ENCODE assay signal across 8 cellular contexts in the genomic region with DNA sequence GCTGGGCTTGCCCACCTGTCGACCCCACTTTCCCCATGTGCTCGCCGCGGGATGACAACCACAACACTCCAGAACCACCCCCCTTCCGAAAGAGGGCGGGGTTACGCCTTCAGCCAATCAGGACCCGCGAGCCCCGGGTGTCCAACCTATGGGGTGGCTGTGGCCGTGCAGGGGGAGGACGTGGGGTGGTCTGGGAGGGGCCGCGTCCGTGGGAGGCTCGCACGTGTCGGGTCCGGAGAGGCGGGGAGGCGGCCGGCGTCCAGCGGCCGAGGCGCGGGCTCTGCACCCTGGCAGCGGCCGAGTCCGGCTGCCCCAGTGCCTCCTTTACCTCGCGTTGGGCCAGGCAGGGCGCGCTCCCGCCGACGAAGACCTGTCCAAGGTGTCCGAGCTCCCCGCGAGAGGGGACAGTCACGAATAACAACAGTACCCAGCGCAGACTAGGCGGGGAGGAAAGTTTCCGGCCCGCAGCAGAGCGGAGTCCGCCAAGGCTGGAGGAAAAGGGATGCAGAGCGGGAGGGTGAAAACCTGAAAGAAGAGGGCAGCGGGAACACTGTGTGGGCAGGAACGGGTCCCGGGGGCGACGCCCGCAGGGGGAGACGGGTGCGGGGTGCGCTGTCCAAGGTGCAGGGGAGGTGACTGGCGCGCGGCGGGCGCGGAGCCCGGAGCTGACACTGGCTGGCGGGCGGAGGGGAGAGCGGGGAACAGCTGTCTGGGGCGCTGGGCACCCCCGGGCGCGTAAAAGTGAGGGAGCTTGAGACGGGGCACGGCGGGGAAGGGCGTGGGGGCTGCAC. TPM values are rescaled to one million over a fixed set of nuclear protein-coding genes. Genes with fewer than 3 reads are reported as not detected.
DNase-seq lines count a peak whose midpoint lies in the region; ATAC-seq and TF ChIP-seq lines count a peak whose summit lies in the region.

No MANE protein-coding gene starts in this region.

- H3K36me3 Mint-ChIP-seq in type B pancreatic cell = no peaks in the 10 kb centered on the region

- peaks cover 17% of the 10 kb centered on the region for H3K27me3 Mint-ChIP-seq in type B pancreatic cell

- no peaks in the 10 kb centered on the region for H3K9me3 Mint-ChIP-seq in type B pancreatic cell

- no peak overlapping the region for H3K27ac ChIP-seq in muscle layer of duodenum (ENCODE audit: low read length)

- TF ChIP-seq CTCF in fibroblast of the aortic adventitia (IDR thresholded peaks at IDR 0.05; ENCODE audit: insufficient read depth, low read length) (no peak), type B pancreatic cell (conservative IDR thresholded peaks at IDR 0.05) (no peak)

- H3K27me3 ChIP-seq in muscle layer of duodenum (ENCODE audit: low read depth, low read length) = no peaks in the 10 kb centered on the region

- peak; percentile 48 for DNase-seq in SKM-1 treated with dmso at 0.1 percent for 144 hours (lab: John Stamatoyannopoulos, UW; ENCODE audit: unreplicated experiment)
- no peak for DNase-seq in SKM-1 (lab: John Stamatoyannopoulos, UW; ENCODE audit: unreplicated experiment)
- DNase-seq in NCI-H1694 (lab: John Stamatoyannopoulos, UW) = peak; percentile 68
- peak; percentile 30 to 40 for DNase-seq in activated T-cell treated with anti-CD3 and anti-CD28 coated beads, Interleukin-2, amount 50 U/mL, for 48 hours
- DNase-seq in fibroblast of the aortic adventitia (ENCODE audit: low read depth) = peak; percentile 78
- peak; percentile 79 for DNase-seq in type B pancreatic cell (ENCODE audit: extremely low spot score, unreplicated experiment)

- H3K27ac Mint-ChIP-seq in type B pancreatic cell = peak overlapping the region; percentile 61

- peaks cover 14% of the 10 kb centered on the region for H3K4me1 Mint-ChIP-seq in type B pancreatic cell (ENCODE audit: unreplicated experiment)

- H3K9me3 ChIP-seq in muscle layer of duodenum (ENCODE audit: control insufficient read depth in 1 of 2, low read length in 2 of 2) = no peaks in the 10 kb centered on the region

- no peak for ATAC-seq in HG02938 (IDR thresholded peaks at IDR 0.05; ENCODE audit: unreplicated experiment)

- H3K4me1 ChIP-seq in muscle layer of duodenum (ENCODE audit: control insufficient read depth in 1 of 2, insufficient read depth in 2 of 2, low read length in 2 of 2) = peaks cover 0 to 31% of the 10 kb centered on the region in 2 donors

- peak overlapping the region; percentile 95 for H3K4me3 Mint-ChIP-seq in type B pancreatic cell

- no peaks in the 10 kb centered on the region for H3K36me3 ChIP-seq in muscle layer of duodenum (ENCODE audit: control insufficient read depth in 1 of 2, insufficient read depth in 2 of 2, low read length in 2 of 2)

- H3K4me3 ChIP-seq in fibroblast of the aortic adventitia (ENCODE audit: low read depth, low read length) (peak overlapping the region; percentile 75), muscle layer of duodenum (ENCODE audit: low read depth in 1 of 2, low read length in 2 of 2) (peak overlapping the region; percentile 54 to 80)

RNA-seq across cellular contexts. Expression of a gene that starts 0.9 kb away (rescaled TPM):
- total RNA-seq in fibroblast of the aortic adventitia (ENCODE audit: low replicate concordance) (7.4 and 16.4 TPM in 2 replicates), type B pancreatic cell (ENCODE audit: low replicate concordance) (2.0 and 7.5 TPM in 2 replicates)
